Comparison of ENCODE assay signal across 1 cellular context in genomic region chr5:181245427-181246275, GRCh38.
TF ChIP-seq lines count a peak whose summit lies in the region.

No MANE protein-coding gene starts in this region.

TF ChIP-seq in HCT116, 20 proteins besides CTCF, POLR2A, EP300 and RAD21 (continued from another document):
- TF ChIP-seq, protein P1, sequence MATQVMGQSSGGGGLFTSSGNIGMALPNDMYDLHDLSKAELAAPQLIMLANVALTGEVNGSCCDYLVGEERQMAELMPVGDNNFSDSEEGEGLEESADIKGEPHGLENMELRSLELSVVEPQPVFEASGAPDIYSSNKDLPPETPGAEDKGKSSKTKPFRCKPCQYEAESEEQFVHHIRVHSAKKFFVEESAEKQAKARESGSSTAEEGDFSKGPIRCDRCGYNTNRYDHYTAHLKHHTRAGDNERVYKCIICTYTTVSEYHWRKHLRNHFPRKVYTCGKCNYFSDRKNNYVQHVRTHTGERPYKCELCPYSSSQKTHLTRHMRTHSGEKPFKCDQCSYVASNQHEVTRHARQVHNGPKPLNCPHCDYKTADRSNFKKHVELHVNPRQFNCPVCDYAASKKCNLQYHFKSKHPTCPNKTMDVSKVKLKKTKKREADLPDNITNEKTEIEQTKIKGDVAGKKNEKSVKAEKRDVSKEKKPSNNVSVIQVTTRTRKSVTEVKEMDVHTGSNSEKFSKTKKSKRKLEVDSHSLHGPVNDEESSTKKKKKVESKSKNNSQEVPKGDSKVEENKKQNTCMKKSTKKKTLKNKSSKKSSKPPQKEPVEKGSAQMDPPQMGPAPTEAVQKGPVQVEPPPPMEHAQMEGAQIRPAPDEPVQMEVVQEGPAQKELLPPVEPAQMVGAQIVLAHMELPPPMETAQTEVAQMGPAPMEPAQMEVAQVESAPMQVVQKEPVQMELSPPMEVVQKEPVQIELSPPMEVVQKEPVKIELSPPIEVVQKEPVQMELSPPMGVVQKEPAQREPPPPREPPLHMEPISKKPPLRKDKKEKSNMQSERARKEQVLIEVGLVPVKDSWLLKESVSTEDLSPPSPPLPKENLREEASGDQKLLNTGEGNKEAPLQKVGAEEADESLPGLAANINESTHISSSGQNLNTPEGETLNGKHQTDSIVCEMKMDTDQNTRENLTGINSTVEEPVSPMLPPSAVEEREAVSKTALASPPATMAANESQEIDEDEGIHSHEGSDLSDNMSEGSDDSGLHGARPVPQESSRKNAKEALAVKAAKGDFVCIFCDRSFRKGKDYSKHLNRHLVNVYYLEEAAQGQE (IDR thresholded peaks at IDR 0.05; ENCODE audit: low read depth) = no peak
- TF ChIP-seq ZNF274 (IDR thresholded peaks at IDR 0.05; ENCODE audit: low read depth, low read length) (no peak), MAX (IDR thresholded peaks at IDR 0.05) (no peak)
